ENCODE assay signal across 32 cellular contexts in genomic region chr3:10081871-10082270, GRCh38. TPM values are rescaled to one million over a fixed set of nuclear protein-coding genes. Genes with fewer than 3 reads are reported as not detected.
"Had no signal": no experiment of that assay in that cellular context is flagged by ENCODE, and none has a peak within 500 bp of the region (broad histone marks: within the 10 kb centered on the region; RNA-seq: fewer than 3 reads in every experiment).

No MANE protein-coding gene starts in this region.

- H3K9me3 Mint-ChIP-seq: naive B cell; natural killer cell treated with Interleukin-12 subunit alpha and Interleukin-12 subunit beta and Interleukin-15 and Interleukin-18, amount 100 ng/mL, for 72 hours; stimulated activated naive B cell treated with anti-CD40 and anti-IgM and Interleukin-4, amounts not matched to agents 10 μg/mL and 1 μg/mL and 100 μg/mL, for 72 hours had no signal

- ATAC-seq: heart right ventricle; left colon; left lung; lower lobe of right lung; natural killer cell treated with Interleukin-12 subunit alpha and Interleukin-12 subunit beta and Interleukin-15 and Interleukin-18, amount 100 ng/mL, for 72 hours; right lobe of liver; stimulated activated naive B cell treated with anti-CD40 and anti-IgM and Interleukin-4, amounts not matched to agents 10 μg/mL and 1 μg/mL and 100 μg/mL, for 72 hours; stimulated activated naive CD8-positive, alpha-beta T cell treated with anti-CD3 and anti-CD28 coated beads, Interleukin-15, Interleukin-2, amounts not matched to agents 100 U/mL and 50 U/mL, for 24 hours; upper lobe of right lung had no signal

- H3K4me3 Mint-ChIP-seq: naive B cell; natural killer cell treated with Interleukin-12 subunit alpha and Interleukin-12 subunit beta and Interleukin-15 and Interleukin-18, amount 100 ng/mL, for 72 hours; stimulated activated naive B cell treated with anti-CD40 and anti-IgM and Interleukin-4, amounts not matched to agents 10 μg/mL and 1 μg/mL and 100 μg/mL, for 72 hours had no signal

- H3K4me1 Mint-ChIP-seq: naive B cell; stimulated activated naive B cell treated with anti-CD40 and anti-IgM and Interleukin-4, amounts not matched to agents 10 μg/mL and 1 μg/mL and 100 μg/mL, for 72 hours had no signal

- H3K27ac Mint-ChIP-seq: natural killer cell treated with Interleukin-12 subunit alpha and Interleukin-12 subunit beta and Interleukin-15 and Interleukin-18, amount 100 ng/mL, for 72 hours; progenitor cell of endocrine pancreas; stimulated activated naive B cell treated with anti-CD40 and anti-IgM and Interleukin-4, amounts not matched to agents 10 μg/mL and 1 μg/mL and 100 μg/mL, for 72 hours had no signal

- H3K27me3 Mint-ChIP-seq: naive B cell; natural killer cell treated with Interleukin-12 subunit alpha and Interleukin-12 subunit beta and Interleukin-15 and Interleukin-18, amount 100 ng/mL, for 72 hours; progenitor cell of endocrine pancreas; stimulated activated naive B cell treated with anti-CD40 and anti-IgM and Interleukin-4, amounts not matched to agents 10 μg/mL and 1 μg/mL and 100 μg/mL, for 72 hours had no signal

- DNase-seq: heart right ventricle; left colon; left lung; lower lobe of right lung; mammary epithelial cell; mesenchymal stem cell; naive B cell; ovary; right lobe of liver; stimulated activated CD4-positive, alpha-beta T cell treated with anti-CD3 and anti-CD28 coated beads, Interleukin-1b, Interleukin-23, amount 100 ng/mL, for 48 hours; stimulated activated CD4-positive, alpha-beta T cell treated with anti-CD3 and anti-CD28 coated beads, Interleukin-2, amount 100 ng/mL, for 48 hours; stimulated activated CD4-positive, alpha-beta T cell treated with anti-CD3 and anti-CD28 coated beads, Interleukin-4, amount 100 ng/mL, for 4 hours; stimulated activated CD8-positive, alpha-beta memory T cell treated with anti-CD3 and anti-CD28 coated beads, Interleukin-4, amount 100 ng/mL, for 48 hours; stimulated activated naive B cell treated with anti-CD40 and anti-IgM and Interleukin-4, amounts not matched to agents 10 μg/mL and 1 μg/mL and 100 μg/mL, for 72 hours; stimulated activated naive CD8-positive, alpha-beta T cell treated with anti-CD3 and anti-CD28 coated beads, Interleukin-15, Interleukin-2, amounts not matched to agents 100 U/mL and 50 U/mL, for 24 hours; stomach; tibial artery; trophoblast cell; upper lobe of right lung had no signal

RNA-seq across cellular contexts. Expression of gene FANCD2OS, which starts 26.2 kb away (rescaled TPM):
- total RNA-seq: heart right ventricle; hepatocyte; left colon; left lung; liver; lower lobe of right lung; mammary epithelial cell; mononuclear cell; natural killer cell treated with Interleukin-12 subunit alpha and Interleukin-12 subunit beta and Interleukin-15 and Interleukin-18, amount 100 ng/mL, for 72 hours; omental fat pad; ovary; progenitor cell of endocrine pancreas; pulmonary artery endothelial cell; renal cortical epithelial cell; right atrium auricular region; right lobe of liver; skeletal muscle tissue; smooth muscle cell; stomach; suprapubic skin; thoracic aorta; upper lobe of right lung had no signal
